In the genomic region with DNA sequence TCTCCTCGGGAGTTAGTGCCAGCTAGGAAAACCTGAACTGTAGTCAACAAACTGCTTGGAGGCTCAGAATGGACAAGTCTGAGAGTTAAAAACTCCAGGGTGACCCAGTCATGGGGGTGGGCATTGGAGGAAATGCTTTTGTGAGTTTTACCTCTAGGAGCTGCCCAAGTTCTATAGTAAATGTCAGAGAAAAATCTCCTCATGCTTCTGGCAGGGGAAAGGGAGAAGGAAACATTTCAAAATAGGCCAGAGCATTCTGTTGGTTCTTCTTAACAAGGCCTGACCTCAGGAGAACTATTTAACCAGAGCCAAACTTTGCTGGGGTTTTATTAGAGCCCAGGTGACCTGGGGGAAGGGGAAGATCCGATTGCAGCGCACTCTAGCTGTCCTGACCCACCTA, we compare ENCODE assay signal across 16 cellular contexts. TPM values are rescaled to one million over a fixed set of nuclear protein-coding genes. Genes with fewer than 3 reads are reported as not detected.
DNase-seq lines count a peak whose midpoint lies in the region; TF ChIP-seq lines count a peak whose summit lies in the region.
"Had no signal": no experiment of that assay in that cellular context is flagged by ENCODE, and none has a peak within 500 bp of the region (broad histone marks: within the 10 kb centered on the region; RNA-seq: fewer than 3 reads in every experiment).

No MANE protein-coding gene starts in this region.

- no peaks in the 10 kb centered on the region for H3K36me3 Mint-ChIP-seq in osteocyte (ENCODE audit: unreplicated experiment)
- H3K36me3 Mint-ChIP-seq in MCF 10A (ENCODE audit: insufficient read depth, unreplicated experiment) = no peaks in the 10 kb centered on the region
- H3K36me3 Mint-ChIP-seq: WTC11 had no signal

- CTCF ChIA-PET in MCF 10A (lab: Yijun Ruan, JAX) = interaction anchor here (0.7 to 1.0 kb wide), 2 partner anchors 36 to 41 kb away, joined by 3 to 4 read pairs; no protein-coding TSS in a partner anchor

- 82% methylated on average over 3 of the region's 3 CpGs for WGBS in hepatocyte (ENCODE audit: low lambda C conversion rate, missing lambda C conversion rate)

- TF ChIP-seq CTCF in GM12864 (IDR thresholded peaks at IDR 0.05; ENCODE audit: low read depth, low read length, missing control alignments) (peak; percentile 24), HL-60 (IDR thresholded peaks at IDR 0.05; ENCODE audit: insufficient read depth, low read length) (peak; percentile 4), brain microvascular endothelial cell (IDR thresholded peaks at IDR 0.05; ENCODE audit: low read depth, low read length, missing control alignments) (peak; percentile 13), osteocyte (IDR thresholded peaks at IDR 0.05) (peak; percentile 25), hepatocyte (IDR thresholded peaks at IDR 0.05; ENCODE audit: poor library complexity) (no peak), MCF 10A (IDR thresholded peaks at IDR 0.05; ENCODE audit: unreplicated experiment) (no peak)

- H3K4me3 Mint-ChIP-seq in osteocyte (ENCODE audit: unreplicated experiment) (no peak overlapping the region), MCF 10A (ENCODE audit: unreplicated experiment) (no peak overlapping the region)
- H3K4me3 Mint-ChIP-seq: WTC11 had no signal

- H3K4me1 Mint-ChIP-seq in osteocyte (ENCODE audit: unreplicated experiment) (peaks cover 15% of the 10 kb centered on the region), MCF 10A (ENCODE audit: insufficient read depth, unreplicated experiment) (peaks cover under 1% of the 10 kb centered on the region)
- H3K4me1 Mint-ChIP-seq: WTC11 had no signal

- no peaks in the 10 kb centered on the region for H3K9me3 Mint-ChIP-seq in osteocyte (ENCODE audit: unreplicated experiment)
- no peaks in the 10 kb centered on the region for H3K9me3 Mint-ChIP-seq in MCF 10A (ENCODE audit: unreplicated experiment)
- H3K9me3 Mint-ChIP-seq: WTC11 had no signal

- BruUV-seq in MCF 10A (replicated peaks; lab: Mats Ljungman, UMichigan) = no TSS peak

- POLR2A ChIA-PET in MCF 10A (lab: Yijun Ruan, JAX) = interaction anchor here (0.8 to 1.4 kb wide), 2 partner anchors 10 to 100 kb away, joined by 3 to 5 read pairs; no protein-coding TSS in a partner anchor

- no peak overlapping the region for H3K27ac Mint-ChIP-seq in osteocyte (ENCODE audit: unreplicated experiment)
- H3K27ac Mint-ChIP-seq in MCF 10A (ENCODE audit: low read depth, unreplicated experiment) = no peak overlapping the region
- H3K27ac Mint-ChIP-seq: WTC11 had no signal

- H3K4me1 ChIP-seq in hepatocyte (ENCODE audit: insufficient read depth) = peaks cover 3% of the 10 kb centered on the region

- H3K9me3 ChIP-seq in hepatocyte (ENCODE audit: low read depth) = no peaks in the 10 kb centered on the region
- H3K9me3 ChIP-seq: BLaER1 treated with 17β-estradiol and CSF1 and Interleukin-3, amounts not matched to agents 10 nM and 100 nM; ovary had no signal

- H3K36me3 ChIP-seq in brain microvascular endothelial cell (replicated peaks) = no peaks in the 10 kb centered on the region
- no peaks in the 10 kb centered on the region for H3K36me3 ChIP-seq in hepatocyte (replicated peaks; ENCODE audit: insufficient read depth, low read depth)
- H3K36me3 ChIP-seq: ovary had no signal

- no peaks in the 10 kb centered on the region for H3K27me3 ChIP-seq in HL-60 (ENCODE audit: insufficient read depth, poor library complexity, severe bottlenecking)
- H3K27me3 ChIP-seq in brain microvascular endothelial cell (replicated peaks) = no peaks in the 10 kb centered on the region
- H3K27me3 ChIP-seq in hepatocyte = no peaks in the 10 kb centered on the region
- H3K27me3 ChIP-seq: BLaER1 treated with 17β-estradiol and CSF1 and Interleukin-3, amounts not matched to agents 10 nM and 100 nM; ovary had no signal

- H2AFZ ChIP-seq in hepatocyte = no peak overlapping the region

- H3K4me3 ChIP-seq in GM12864 (ENCODE audit: low read depth, low read length) (no peak overlapping the region), HL-60 (replicated peaks; ENCODE audit: insufficient read depth, low read length) (no peak overlapping the region), brain microvascular endothelial cell (ENCODE audit: low read depth, low read length) (no peak overlapping the region), hepatocyte (no peak overlapping the region)
- H3K4me3 ChIP-seq: BLaER1 treated with 17β-estradiol and CSF1 and Interleukin-3, amounts not matched to agents 10 nM and 100 nM; ovary had no signal

- no peaks in the 10 kb centered on the region for H4K20me1 ChIP-seq in hepatocyte (ENCODE audit: insufficient read depth, poor library complexity, severe bottlenecking)
- H4K20me1 ChIP-seq: BLaER1 treated with 17β-estradiol and CSF1 and Interleukin-3, amounts not matched to agents 10 nM and 100 nM had no signal

- no peaks in the 10 kb centered on the region for H3K79me2 ChIP-seq in hepatocyte

- H3K9me2 ChIP-seq in hepatocyte (replicated peaks; ENCODE audit: insufficient read depth) = no peaks in the 10 kb centered on the region

- no peak overlapping the region for H3K4me2 ChIP-seq in hepatocyte
- H3K4me2 ChIP-seq: BLaER1 treated with 17β-estradiol and CSF1 and Interleukin-3, amounts not matched to agents 10 nM and 100 nM had no signal

- no peak for DNase-seq in GM12864 (ENCODE audit: low read depth)
- peak in 1 of 2 experiments; percentile 58 for DNase-seq in HL-60 (ENCODE audit: low read depth in 1 of 2, low spot score in 1 of 2)
- no peak for DNase-seq in brain microvascular endothelial cell
- no peak for DNase-seq in osteocyte (ENCODE audit: extremely low spot score, unreplicated experiment)
- DNase-seq in hepatocyte (ENCODE audit: low spot score) = no peak
- no peak for DNase-seq in MCF 10A (ENCODE audit: unreplicated experiment)
- DNase-seq in activated CD4-positive, alpha-beta T cell treated with anti-CD3 and anti-CD28 coated beads, Interleukin-2, amount 50 U/mL, for 48 hours = no peak
- DNase-seq: activated naive CD4-positive, alpha-beta T cell treated with anti-CD3 and anti-CD28 coated beads, Interleukin-2, amount 50 U/mL, for 16 hours; DMS53; glutamatergic neuron; KG1; NCI-H187 treated with DMSO at 0.1 percent for 48 hours; NCI-H510A; ovary had no signal

- peak overlapping the region; percentile 23; the same call in 1 of the 2 replicates for H3K27ac ChIP-seq in HL-60 (replicated peaks)
- H3K27ac ChIP-seq in brain microvascular endothelial cell = no peak overlapping the region
- H3K27ac ChIP-seq in hepatocyte = no peak overlapping the region
- H3K27ac ChIP-seq: BLaER1 treated with 17β-estradiol and CSF1 and Interleukin-3, amounts not matched to agents 10 nM and 100 nM; ovary had no signal

- H3K27me3 Mint-ChIP-seq in osteocyte (ENCODE audit: unreplicated experiment) (no peaks in the 10 kb centered on the region), MCF 10A (ENCODE audit: insufficient read depth, unreplicated experiment) (no peaks in the 10 kb centered on the region)

- intact Hi-C loops in MCF 10A (cut with micrococcal nuclease) = no loop called here

- in situ Hi-C loops in brain microvascular endothelial cell (cut with HindIII; ENCODE audit: low pct_ligation_motif_present, low sequenced_read_pairs) = no loop called here

RNA-seq across cellular contexts. Expression of gene NINJ2, which starts 12.3 kb away (rescaled TPM):
- 1.3 and 2.3 TPM in 2 replicates for total RNA-seq in osteocyte
- 0.70 and 0.92 TPM in 2 replicates for total RNA-seq in hepatocyte
- 2.1 and 3.9 TPM in 2 replicates for polyA plus RNA-seq in hepatocyte
- not detected in 2 replicates for total RNA-seq in MCF 10A (2022)

Comparison
In these comparisons a context has a peak if more than half of its experiments do, and no peak if none do; other contexts are left out.
1. CTCF ChIP-seq: peak in GM12864 (single experiment), HL-60 (single experiment), brain microvascular endothelial cell (single experiment) and osteocyte (single experiment); none in hepatocyte (single experiment) and MCF 10A (single experiment).